ENCODE assay signal across 20 cellular contexts in the genomic region with DNA sequence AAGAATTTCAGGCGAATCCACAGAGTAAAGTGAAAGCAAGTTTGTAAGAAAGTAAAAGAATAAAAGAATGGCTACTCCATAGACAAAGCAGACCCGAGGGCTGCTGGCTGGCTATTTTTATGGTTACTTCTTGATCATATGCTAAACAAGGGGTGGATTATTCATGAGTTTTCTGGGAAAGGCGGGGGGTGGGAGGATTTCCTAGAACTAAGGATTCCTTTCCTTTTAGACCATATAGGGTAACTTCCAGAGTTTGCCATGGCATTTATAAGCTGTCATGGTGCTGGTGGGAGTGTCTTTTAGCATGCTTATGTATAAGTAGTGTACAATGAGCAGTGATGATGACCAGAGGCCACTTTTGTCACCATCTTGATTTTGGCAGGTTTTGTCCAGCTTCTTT. TPM values are rescaled to one million over a fixed set of nuclear protein-coding genes. Genes with fewer than 3 reads are reported as not detected.
DNase-seq lines count a peak whose midpoint lies in the region; TF ChIP-seq lines count a peak whose summit lies in the region.
"Had no signal": no experiment of that assay in that cellular context is flagged by ENCODE, and none has a peak within 500 bp of the region (broad histone marks: within the 10 kb centered on the region; RNA-seq: fewer than 3 reads in every experiment).

No MANE protein-coding gene starts in this region.

- H2BK15ac ChIP-seq in mesenchymal stem cell (ENCODE audit: low read depth, poor library complexity, severe bottlenecking): no peak overlapping the region

- POLR2A ChIA-PET in MCF 10A (lab: Yijun Ruan, JAX): interaction anchor here (1.1 to 5.0 kb wide), 3 partner anchors 12 to 144 kb away, joined by 4 to 61 read pairs (median 55); a partner anchor contains a TSS

- H3F3A ChIP-seq in MM.1S (ENCODE audit: insufficient read depth, low read length): no peaks in the 10 kb centered on the region

- no peaks in the 10 kb centered on the region for H3K79me1 ChIP-seq in mesenchymal stem cell (replicated peaks; ENCODE audit: low read length, poor library complexity, severe bottlenecking)

- no peak overlapping the region for H4K8ac ChIP-seq in mesenchymal stem cell (ENCODE audit: low read length)

- H3K9me3 ChIP-seq in MM.1S (replicated peaks; ENCODE audit: insufficient read depth, low read length): no peaks in the 10 kb centered on the region
- H3K9me3 ChIP-seq in mesenchymal stem cell (ENCODE audit: control insufficient read depth, low read length): no peaks in the 10 kb centered on the region
- H3K9me3 ChIP-seq: gastroesophageal sphincter, HAP-1, uterus had no signal

- peaks cover 51% of the 10 kb centered on the region for H3K4me1 Mint-ChIP-seq in MCF 10A (ENCODE audit: insufficient read depth, unreplicated experiment)

- no peak overlapping the region for H3K4me3 ChIP-seq in AG10803 (ENCODE audit: low read length)
- no peak overlapping the region for H3K4me3 ChIP-seq in MM.1S (ENCODE audit: low read length)
- no peak overlapping the region for H3K4me3 ChIP-seq in mesenchymal stem cell (ENCODE audit: insufficient read depth in 1 of 2, low read depth in 1 of 2, low read length in 2 of 2)
- H3K4me3 ChIP-seq: gastroesophageal sphincter, HAP-1, uterus had no signal

- no peak overlapping the region for H3K23ac ChIP-seq in mesenchymal stem cell (ENCODE audit: low read length in 2 of 2)

- no peaks in the 10 kb centered on the region for H3K27me3 Mint-ChIP-seq in MCF 10A (ENCODE audit: insufficient read depth, unreplicated experiment)

- H3K9me2 ChIP-seq in MM.1S (replicated peaks; ENCODE audit: insufficient read depth, low read length): no peaks in the 10 kb centered on the region

- DNase-seq in AG10803 (ENCODE audit: low read depth): peak; percentile 72
- no peak for DNase-seq in MM.1S
- no peak for DNase-seq in MCF 10A (ENCODE audit: unreplicated experiment)
- DNase-seq in mesenchymal stem cell: peak; percentile 79
- no peak for DNase-seq in NCI-H1694 treated with DMSO at 0.1 percent for 48 hours (lab: John Stamatoyannopoulos, UW)
- DNase-seq in posterior cingulate gyrus: no peak
- no peak for DNase-seq in SKM-1 (lab: John Stamatoyannopoulos, UW; ENCODE audit: unreplicated experiment)
- no peak for DNase-seq in cortex of kidney (lab: John Stamatoyannopoulos, UW)
- DNase-seq: activated CD4-positive, alpha-beta T cell treated with anti-CD3 and anti-CD28 coated beads for 36 hours; activated naive CD8-positive, alpha-beta T cell treated with anti-CD3 and anti-CD28 coated beads, Interleukin-2, amount 50 U/mL, for 24 hours; activated T-cell treated with anti-CD3 and anti-CD28 coated beads, Interleukin-2, amount 50 U/mL, for 24 hours; dermis blood vessel endothelial cell; NCI-H2081; NCI-H774; stimulated activated naive CD4-positive, alpha-beta T cell; T-helper 2 cell; uterus had no signal

- no peaks in the 10 kb centered on the region for H3K79me2 ChIP-seq in MM.1S (ENCODE audit: low read length)

- no TSS peak for BruUV-seq in MCF 10A (replicated peaks; lab: Mats Ljungman, UMichigan)

- H4K20me1 ChIP-seq in MM.1S (ENCODE audit: insufficient read depth, low read length): no peaks in the 10 kb centered on the region

- H2AFZ ChIP-seq in MM.1S (ENCODE audit: low read length) (no peak overlapping the region), mesenchymal stem cell (ENCODE audit: low read depth, low read length) (no peak overlapping the region)

- 85% methylated on average over 3 of the region's 3 CpGs for WGBS in mesenchymal stem cell

- H3K4me1 ChIP-seq in MM.1S (ENCODE audit: low read length) (no peaks in the 10 kb centered on the region), mesenchymal stem cell (ENCODE audit: control insufficient read depth, insufficient read depth, low read depth, low read length) (peaks cover 20% of the 10 kb centered on the region)
- H3K4me1 ChIP-seq: uterus had no signal

- H3K14ac ChIP-seq in mesenchymal stem cell (ENCODE audit: low read length in 2 of 2): no peak overlapping the region

- 0 out of 2 replicates have a peak, but pooled peaks cover 7% of the 10 kb centered on the region for H3K27me3 ChIP-seq in MM.1S (replicated peaks; ENCODE audit: insufficient read depth, low read length)
- no peaks in the 10 kb centered on the region for H3K27me3 ChIP-seq in mesenchymal stem cell (ENCODE audit: control insufficient read depth in 1 of 2, insufficient read depth in 1 of 2, low read length in 2 of 2)
- H3K27me3 ChIP-seq: gastroesophageal sphincter, uterus had no signal

- H2BK12ac ChIP-seq in mesenchymal stem cell (ENCODE audit: low read length in 2 of 2): no peak overlapping the region

- TF ChIP-seq CTCF in AG10803 (conservative IDR thresholded peaks at IDR 0.05; ENCODE audit: low read length) (no peak), MM.1S (IDR thresholded peaks at IDR 0.05; ENCODE audit: low read length) (no peak), MCF 10A (IDR thresholded peaks at IDR 0.05; ENCODE audit: unreplicated experiment) (no peak)

- no peak overlapping the region for H3K18ac ChIP-seq in mesenchymal stem cell (ENCODE audit: low read depth in 1 of 2, low read length in 2 of 2)

- H3K9ac ChIP-seq in MM.1S (ENCODE audit: low read length) (no peak overlapping the region), mesenchymal stem cell (ENCODE audit: low read length) (peak overlapping the region; percentile 56)

- peaks cover 4% of the 10 kb centered on the region for H3K9me3 Mint-ChIP-seq in MCF 10A (ENCODE audit: unreplicated experiment)

- intact Hi-C loops in MCF 10A (cut with micrococcal nuclease) (loop anchor here (5.0 kb wide), 2 partner anchors 90 to 285 kb away; a partner anchor contains a TSS), posterior cingulate gyrus (cut with DNase I) (loop anchor here (5.0 kb wide), 1 partner anchor 145 kb away; a partner anchor contains a TSS)

- H2BK120ac ChIP-seq in mesenchymal stem cell (ENCODE audit: low read depth, low read length): no peak overlapping the region

- H3K4ac ChIP-seq in mesenchymal stem cell (ENCODE audit: low read depth in 1 of 2, low read length in 2 of 2): no peak overlapping the region

- peak overlapping the region; percentile 35 for H3K4me3 Mint-ChIP-seq in MCF 10A (ENCODE audit: unreplicated experiment)
- H3K4me3 Mint-ChIP-seq: activated CD4-positive, alpha-beta T cell treated with anti-CD3 and anti-CD28 coated beads for 36 hours; activated naive CD8-positive, alpha-beta T cell treated with anti-CD3 and anti-CD28 coated beads, Interleukin-2, amount 50 U/mL, for 24 hours; activated T-cell treated with anti-CD3 and anti-CD28 coated beads, Interleukin-2, amount 50 U/mL, for 24 hours; mesothelial cell of epicardium had no signal

- H2BK5ac ChIP-seq in mesenchymal stem cell (ENCODE audit: low read depth, low read length, poor library complexity, severe bottlenecking): no peak overlapping the region

- H3K27ac ChIP-seq in MM.1S (ENCODE audit: low read length) (no peak overlapping the region), mesenchymal stem cell (ENCODE audit: low read length, poor library complexity, severe bottlenecking) (peak overlapping the region; percentile 10)
- H3K27ac ChIP-seq: uterus had no signal

- no peak overlapping the region for H2AK5ac ChIP-seq in mesenchymal stem cell (ENCODE audit: low read length, severe bottlenecking)

- H4K91ac ChIP-seq in mesenchymal stem cell (ENCODE audit: low read length): no peak overlapping the region

- H3K36me3 Mint-ChIP-seq in MCF 10A (ENCODE audit: insufficient read depth, unreplicated experiment): peaks cover 6% of the 10 kb centered on the region

- H3K4me2 ChIP-seq in MM.1S (ENCODE audit: low read depth, low read length) (0 out of 2 replicates have a peak overlapping the region, but pooled peaks have one; percentile 2), mesenchymal stem cell (ENCODE audit: low read length, poor library complexity, severe bottlenecking) (no peak overlapping the region)

- CTCF ChIA-PET in MCF 10A (lab: Yijun Ruan, JAX): interaction anchor here (3.3 to 12.7 kb wide), 2 partner anchors 12 to 46 kb away, joined by 20 to 220 read pairs; no protein-coding TSS in a partner anchor

- no peaks in the 10 kb centered on the region for H3K36me3 ChIP-seq in MM.1S (replicated peaks; ENCODE audit: insufficient read depth, low read length)
- H3K36me3 ChIP-seq in mesenchymal stem cell (ENCODE audit: control insufficient read depth in 1 of 2, insufficient read depth in 2 of 2, low read depth in 1 of 2, low read length in 2 of 2): no peaks in the 10 kb centered on the region
- H3K36me3 ChIP-seq: gastroesophageal sphincter, HAP-1, uterus had no signal

- H3K27ac Mint-ChIP-seq in MCF 10A (ENCODE audit: low read depth, unreplicated experiment): peak overlapping the region; percentile 95
- H3K27ac Mint-ChIP-seq: activated CD4-positive, alpha-beta T cell treated with anti-CD3 and anti-CD28 coated beads for 36 hours; activated naive CD8-positive, alpha-beta T cell treated with anti-CD3 and anti-CD28 coated beads, Interleukin-2, amount 50 U/mL, for 24 hours; activated T-cell treated with anti-CD3 and anti-CD28 coated beads, Interleukin-2, amount 50 U/mL, for 24 hours had no signal

RNA-seq across cellular contexts. Expression of a gene that starts 59.8 kb away (rescaled TPM):
- total RNA-seq in MCF 10A (2022): 4.2 and 4.7 TPM in 2 replicates
- 2.6 TPM for polyA plus RNA-seq in mesenchymal stem cell (2013, experiment 1 of 2)
- polyA plus RNA-seq in mesenchymal stem cell (2013, experiment 2 of 2): 2.6 TPM

Comparison
In these comparisons a context has a peak if more than half of its experiments do, and no peak if none do; other contexts are left out.
1. DNase-seq: peak in AG10803 (single experiment) and mesenchymal stem cell (single experiment); none in MM.1S (single experiment), MCF 10A (single experiment), NCI-H1694 treated with DMSO at 0.1 percent for 48 hours (single experiment), posterior cingulate gyrus (0 of 10), SKM-1 (single experiment) and cortex of kidney (single experiment).